Comparison of ENCODE assay signal across 9 cellular contexts in genomic region chr19:37979547-37980082, GRCh38.
DNase-seq lines count a peak whose midpoint lies in the region; ATAC-seq, FAIRE-seq and TF ChIP-seq lines count a peak whose summit lies in the region.
"Had no signal": no experiment of that assay in that cellular context is flagged by ENCODE, and none has a peak within 500 bp of the region (broad histone marks: within the 10 kb centered on the region; RNA-seq: fewer than 3 reads in every experiment).

No MANE protein-coding gene starts in this region.

- POLR2A ChIA-PET in HEK293 (lab: Yijun Ruan, JAX) (interaction anchor here (0.7 kb wide), 1 partner anchor 10 kb away, joined by 4 read pairs; no protein-coding TSS in a partner anchor), HepG2 (lab: Yijun Ruan, JAX) (interaction anchor here (0.9 to 1.3 kb wide), 2 partner anchors 47 to 73 kb away, joined by 3 to 6 read pairs; partner anchors contain the start of genes SIPA1L3 and WDR87)

- TF ChIP-seq POLR2A in HepG2 (IDR thresholded peaks at IDR 0.05; ENCODE audit: insufficient read depth in 1 of 2, low read depth in 2 of 2, low read length in 2 of 2), result no peak

- no peak for TF ChIP-seq RAD21 in HepG2 (CRISPR knock-in tag; IDR thresholded peaks at IDR 0.05)

- H4K20me1 ChIP-seq in HepG2 (ENCODE audit: insufficient read depth, low read length), result no peaks in the 10 kb centered on the region

- peak overlapping the region; percentile 73 for H3K27ac ChIP-seq in HEK293 (ENCODE audit: extremely low read depth, low read depth, low read length)
- H3K27ac ChIP-seq in HepG2 (ENCODE audit: extremely low read length, insufficient read depth, low read length), result peak overlapping the region; percentile 59

- H3K4me2 ChIP-seq in HepG2 (ENCODE audit: low read depth, low read length), result peak overlapping the region; percentile 67

- no peaks in the 10 kb centered on the region for H3K27me3 ChIP-seq in HepG2 (ENCODE audit: control insufficient read depth in 1 of 2, insufficient read depth in 2 of 2, low read length in 2 of 2)

- H3K4me1 ChIP-seq in HEK293 (ENCODE audit: control insufficient read depth, insufficient read depth, low read length) (peaks cover 12% of the 10 kb centered on the region), HepG2 (ENCODE audit: insufficient read depth, low read length) (peaks cover 25% of the 10 kb centered on the region)

- CTCF ChIA-PET in HEK293 (lab: Yijun Ruan, JAX), result no interaction called here
- CTCF ChIA-PET in HepG2 (lab: Yijun Ruan, JAX; ENCODE audit: low intra/inter-chr PET ratio, low total read pairs), result no interaction called here

- BruUV-seq in HepG2 (replicated peaks; lab: Mats Ljungman, UMichigan), result no TSS peak

- in situ Hi-C loops in HepG2 (cut with HindIII; ENCODE audit: extremely low pct_ligation_motif_present, low pct_unique_long_range_greater_than_20kb), result no loop called here
- in situ Hi-C loops in GM13976 (cut with MboI; ENCODE audit: low sequenced_read_pairs, unreplicated experiment), result no loop called here

- peaks cover 2% of the 10 kb centered on the region for H3K79me2 ChIP-seq in HepG2 (ENCODE audit: insufficient read depth, low read length)

- no peak overlapping the region for H2AFZ ChIP-seq in HepG2 (ENCODE audit: low read length)

- H3K9ac ChIP-seq in HepG2 (ENCODE audit: insufficient read depth, low read depth, low read length), result 0 out of 2 replicates have a peak overlapping the region, but pooled peaks have one; percentile 4

- H3K36me3 ChIP-seq in HEK293 (ENCODE audit: control insufficient read depth in 2 of 2, insufficient read depth in 1 of 2, low read length in 2 of 2) (no peaks in the 10 kb centered on the region; a peak in 1 of 3 replicates), HepG2 (replicated peaks in 1 of 2; ENCODE audit: control insufficient read depth in 1 of 2, insufficient read depth in 2 of 2, low read length in 2 of 2) (no peaks in the 10 kb centered on the region)

- H3K4me3 ChIP-seq in HEK293 (ENCODE audit: low read depth, low read length) (no peak overlapping the region), HepG2 (replicated peaks in 1 of 3; ENCODE audit: insufficient read depth in 1 of 3, low read depth in 2 of 3, low read length in 3 of 3) (peak overlapping the region; percentile 7 to 47 (median 34); a peak in 5 of 6 replicates)

- WGBS in HepG2 (ENCODE audit: low lambda C conversion rate), result 15% methylated on average over 11 of the region's 13 CpGs

- H3K9me3 ChIP-seq in HEK293 (ENCODE audit: control insufficient read depth, insufficient read depth, low read depth, low read length) (no peaks in the 10 kb centered on the region), HepG2 (ENCODE audit: low read length) (no peaks in the 10 kb centered on the region)

- no peak for FAIRE-seq in HepG2 (lab: Jason Lieb, UNC)

- intact Hi-C loops in HepG2 (cut with micrococcal nuclease; ENCODE audit: unreplicated experiment), result no loop called here

- peak; percentile 62 for DNase-seq in DMS79 treated with DMSO at 0.1 percent for 48 hours (lab: John Stamatoyannopoulos, UW)
- peak; percentile 57 for DNase-seq in NCI-H510A treated with DMSO at 0.1 percent for 48 hours (lab: John Stamatoyannopoulos, UW)
- DNase-seq in HepG2 (ENCODE audit: low spot score), result peak; percentile 60
- no peak for DNase-seq in NK-92 (lab: John Stamatoyannopoulos, UW; ENCODE audit: unreplicated experiment)
- DNase-seq in retina, result no peak
- DNase-seq in GM13976 (ENCODE audit: low spot score), result no peak
- DNase-seq in T-helper 2 cell, result no peak
- DNase-seq: central memory CD4-positive, alpha-beta T cell had no signal

- no peak for TF ChIP-seq CTCF in HEK293 (tag by site-specific recombination; IDR thresholded peaks at IDR 0.05)
- no peak for TF ChIP-seq CTCF in HepG2 (CRISPR knock-in tag; IDR thresholded peaks at IDR 0.05)
- TF ChIP-seq CTCF in GM13976 (IDR thresholded peaks at IDR 0.05; ENCODE audit: borderline replicate concordance, control extremely low read depth, extremely low read depth, insufficient read depth, missing control alignments), result no peak

- TF ChIP-seq EP300 in HepG2 (IDR thresholded peaks at IDR 0.05; ENCODE audit: low read depth in 2 of 2, low read length in 2 of 2) (no peak), HepG2 (CRISPR knock-in tag; IDR thresholded peaks at IDR 0.05; ENCODE audit: borderline replicate concordance) (no peak)

- ATAC-seq in HepG2, result peak; percentile 84

TF ChIP-seq in HEK293, 187 proteins besides CTCF, POLR2A, EP300 and RAD21 (continues in another document):
- no peak for TF ChIP-seq ZNF571 (tag by site-specific recombination; IDR thresholded peaks at IDR 0.05)
- TF ChIP-seq ZNF174 (tag by site-specific recombination; IDR thresholded peaks at IDR 0.05), result no peak
- no peak for TF ChIP-seq ZNF266 (tag by site-specific recombination; IDR thresholded peaks at IDR 0.05; ENCODE audit: low read depth)
- TF ChIP-seq ZNF155 (tag by site-specific recombination; IDR thresholded peaks at IDR 0.05), result no peak
- no peak for TF ChIP-seq YY1 (tag by site-specific recombination; IDR thresholded peaks at IDR 0.05)
- TF ChIP-seq, protein P1, sequence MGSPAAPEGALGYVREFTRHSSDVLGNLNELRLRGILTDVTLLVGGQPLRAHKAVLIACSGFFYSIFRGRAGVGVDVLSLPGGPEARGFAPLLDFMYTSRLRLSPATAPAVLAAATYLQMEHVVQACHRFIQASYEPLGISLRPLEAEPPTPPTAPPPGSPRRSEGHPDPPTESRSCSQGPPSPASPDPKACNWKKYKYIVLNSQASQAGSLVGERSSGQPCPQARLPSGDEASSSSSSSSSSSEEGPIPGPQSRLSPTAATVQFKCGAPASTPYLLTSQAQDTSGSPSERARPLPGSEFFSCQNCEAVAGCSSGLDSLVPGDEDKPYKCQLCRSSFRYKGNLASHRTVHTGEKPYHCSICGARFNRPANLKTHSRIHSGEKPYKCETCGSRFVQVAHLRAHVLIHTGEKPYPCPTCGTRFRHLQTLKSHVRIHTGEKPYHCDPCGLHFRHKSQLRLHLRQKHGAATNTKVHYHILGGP (tag by site-specific recombination; IDR thresholded peaks at IDR 0.05), result no peak
- no peak for TF ChIP-seq ZNF248 (tag by site-specific recombination; IDR thresholded peaks at IDR 0.05)
- no peak for TF ChIP-seq REPIN1 (tag by site-specific recombination; IDR thresholded peaks at IDR 0.05; ENCODE audit: low read depth)
- no peak for TF ChIP-seq ZNF223 (tag by site-specific recombination; IDR thresholded peaks at IDR 0.05)
- no peak for TF ChIP-seq ZNF184 (tag by site-specific recombination; IDR thresholded peaks at IDR 0.05)
- no peak for TF ChIP-seq ZNF16 (tag by site-specific recombination; IDR thresholded peaks at IDR 0.05; ENCODE audit: low read depth)

TF ChIP-seq in HepG2, 621 proteins besides CTCF, POLR2A, EP300 and RAD21 (continues in another document):
- peak; percentile 59; the same call in 1 of the 2 replicates for TF ChIP-seq ZNF292 (CRISPR knock-in tag; IDR thresholded peaks at IDR 0.05; ENCODE audit: borderline replicate concordance, low read depth)
- no peak for TF ChIP-seq ARNT (IDR thresholded peaks at IDR 0.05)
- 0 out of 2 replicates have a peak, but pooled peaks have one; percentile 27 for TF ChIP-seq YEATS2 (CRISPR knock-in tag; IDR thresholded peaks at IDR 0.05; ENCODE audit: borderline replicate concordance)
- TF ChIP-seq KMT2B (CRISPR knock-in tag; IDR thresholded peaks at IDR 0.05), result peak; percentile 32; the same call in 1 of the 2 replicates
- 0 out of 2 replicates have a peak, but pooled peaks have one; percentile 33 for TF ChIP-seq CEBPG (CRISPR knock-in tag; IDR thresholded peaks at IDR 0.05)
- peak; percentile 90 for TF ChIP-seq ZFY (CRISPR knock-in tag; IDR thresholded peaks at IDR 0.05)
- TF ChIP-seq, protein P2, sequence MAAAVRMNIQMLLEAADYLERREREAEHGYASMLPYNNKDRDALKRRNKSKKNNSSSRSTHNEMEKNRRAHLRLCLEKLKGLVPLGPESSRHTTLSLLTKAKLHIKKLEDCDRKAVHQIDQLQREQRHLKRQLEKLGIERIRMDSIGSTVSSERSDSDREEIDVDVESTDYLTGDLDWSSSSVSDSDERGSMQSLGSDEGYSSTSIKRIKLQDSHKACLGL (CRISPR knock-in tag; IDR thresholded peaks at IDR 0.05), result no peak; the same call in 1 of the 2 replicates
- no peak for TF ChIP-seq MEIS1 (CRISPR knock-in tag; IDR thresholded peaks at IDR 0.05; ENCODE audit: borderline replicate concordance)
- no peak for TF ChIP-seq HDAC6 (IDR thresholded peaks at IDR 0.05; ENCODE audit: low read depth, low read length)
- no peak for TF ChIP-seq SMAD9 (CRISPR knock-in tag; IDR thresholded peaks at IDR 0.05)
- no peak for TF ChIP-seq FOSL1 (CRISPR knock-in tag; IDR thresholded peaks at IDR 0.05; ENCODE audit: borderline replicate concordance)
- TF ChIP-seq GATAD2A (CRISPR knock-in tag; IDR thresholded peaks at IDR 0.05), result peak; percentile 45
- TF ChIP-seq RXRA (CRISPR knock-in tag; IDR thresholded peaks at IDR 0.05), result 0 out of 2 replicates have a peak, but pooled peaks have one; percentile 16
- no peak for TF ChIP-seq SKIL (CRISPR knock-in tag; IDR thresholded peaks at IDR 0.05; ENCODE audit: borderline replicate concordance)
- TF ChIP-seq, protein P3, sequence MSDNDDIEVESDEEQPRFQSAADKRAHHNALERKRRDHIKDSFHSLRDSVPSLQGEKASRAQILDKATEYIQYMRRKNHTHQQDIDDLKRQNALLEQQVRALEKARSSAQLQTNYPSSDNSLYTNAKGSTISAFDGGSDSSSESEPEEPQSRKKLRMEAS (IDR thresholded peaks at IDR 0.05), result 0 out of 2 replicates have a peak, but pooled peaks have one; percentile 25
- TF ChIP-seq ZNF749 (CRISPR knock-in tag; IDR thresholded peaks at IDR 0.05; ENCODE audit: borderline replicate concordance), result no peak
- no peak for TF ChIP-seq ZNF33A (CRISPR knock-in tag; IDR thresholded peaks at IDR 0.05; ENCODE audit: borderline replicate concordance)

Comparison
In these comparisons a context has a peak if more than half of its experiments do, and no peak if none do; other contexts are left out.
1. DNase-seq: peak in DMS79 treated with DMSO at 0.1 percent for 48 hours (single experiment), NCI-H510A treated with DMSO at 0.1 percent for 48 hours (single experiment) and HepG2 (single experiment); none in NK-92 (single experiment), retina (single experiment), GM13976 (single experiment) and T-helper 2 cell (0 of 5).